8 cellular contexts compared by ENCODE assay signal in the genomic region with DNA sequence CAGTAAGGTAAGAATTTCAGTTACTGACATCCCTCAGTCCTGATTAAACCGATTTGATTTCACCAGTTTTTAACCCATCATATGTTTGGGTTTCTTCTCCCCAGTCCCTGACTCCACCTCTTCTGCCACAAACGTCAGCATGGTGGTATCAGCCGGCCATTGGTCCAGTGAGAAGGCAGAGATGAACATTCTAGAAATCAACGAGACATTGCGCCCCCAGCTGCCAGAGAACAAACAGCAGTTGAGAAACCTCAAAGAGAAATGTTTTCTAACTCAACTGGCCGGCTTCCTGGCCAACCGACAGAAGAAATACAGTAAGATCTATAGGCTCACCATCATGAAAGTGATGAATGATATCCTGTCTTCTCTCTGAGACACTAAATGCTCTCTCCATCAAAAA.
DNase-seq lines count a peak whose midpoint lies in the region; ATAC-seq and TF ChIP-seq lines count a peak whose summit lies in the region.
"Not testable (repeated sequence)": the region's sequence is repeated elsewhere in the genome, so short reads cannot be mapped to it uniquely, and the experiment has no call there.

No MANE protein-coding gene starts in this region.

- not testable (repeated sequence) for H3K36me3 ChIP-seq in mammary epithelial cell (ENCODE audit: insufficient read depth, low read length); left lung; aorta (ENCODE audit: control insufficient read depth in 1 of 2, insufficient read depth in 2 of 2, low read length in 1 of 2)

- DNase-seq in ELF-1 (ENCODE audit: low read depth, low spot score) (peak; percentile 1), NAMALWA (ENCODE audit: low spot score) (peak; percentile 7), mammary epithelial cell (peak; percentile 0), fibroblast of pulmonary artery (ENCODE audit: low read depth) (peak; percentile 10), left lung (peak; percentile 22 to 29), aorta (peak; percentile 47 to 48)
- peak; percentile 38 for DNase-seq in activated CD4-positive, alpha-beta T cell treated with anti-CD3 and anti-CD28 coated beads for 36 hours
- DNase-seq in activated effector memory CD4-positive, alpha-beta T cell treated with anti-CD3 and anti-CD28 coated beads, Interleukin-2, amount 50 U/mL, for 16 hours: peak; percentile 56

- TF ChIP-seq CTCF in mammary epithelial cell (conservative IDR thresholded peaks at IDR 0.05 in 1 of 2, IDR thresholded peaks at IDR 0.05 in 1 of 2; ENCODE audit: extremely low read depth in 1 of 2, insufficient read depth in 1 of 2, low read depth in 1 of 2, low read length in 2 of 2) (peak in 1 of 2 donors; percentile 14), fibroblast of pulmonary artery (IDR thresholded peaks at IDR 0.05; ENCODE audit: low read length, missing control alignments) (peak; percentile 1)
- not testable (repeated sequence) for TF ChIP-seq CTCF in left lung (IDR thresholded peaks at IDR 0.05)

- not testable (repeated sequence) for H3K4me1 Mint-ChIP-seq in activated CD4-positive, alpha-beta T cell treated with anti-CD3 and anti-CD28 coated beads for 36 hours

- not testable (repeated sequence) for H3K79me2 ChIP-seq in mammary epithelial cell (ENCODE audit: insufficient read depth, low read length)

- H3K27me3 ChIP-seq in mammary epithelial cell (ENCODE audit: insufficient read depth, low read length); left lung; aorta (ENCODE audit: control insufficient read depth in 1 of 2, insufficient read depth in 2 of 2, low read length in 1 of 2): not testable (repeated sequence)

- H3K27ac Mint-ChIP-seq in activated CD4-positive, alpha-beta T cell treated with anti-CD3 and anti-CD28 coated beads for 36 hours: not testable (repeated sequence)

- H3K27me3 Mint-ChIP-seq in activated CD4-positive, alpha-beta T cell treated with anti-CD3 and anti-CD28 coated beads for 36 hours: not testable (repeated sequence)

- H3K4me3 ChIP-seq in mammary epithelial cell (replicated peaks in 1 of 3; ENCODE audit: insufficient read depth in 1 of 3, low read depth in 2 of 3, low read length in 3 of 3); fibroblast of pulmonary artery (replicated peaks; ENCODE audit: low read depth, low read length); left lung; aorta (ENCODE audit: low read length in 2 of 2): not testable (repeated sequence)

- H3K36me3 Mint-ChIP-seq in activated CD4-positive, alpha-beta T cell treated with anti-CD3 and anti-CD28 coated beads for 36 hours (ENCODE audit: low read depth): not testable (repeated sequence)

- not testable (repeated sequence) for H3K9ac ChIP-seq in mammary epithelial cell (ENCODE audit: insufficient read depth, low read length)

- POLR2A ChIA-PET in activated CD4-positive, alpha-beta T cell treated with anti-CD3 and anti-CD28 coated beads for 36 hours (lab: Charles Lee): not testable (repeated sequence)

- not testable (repeated sequence) for H3K27ac ChIP-seq in mammary epithelial cell (ENCODE audit: insufficient read depth, low read depth, low read length); left lung; aorta (ENCODE audit: low read depth in 1 of 2, low read length in 2 of 2)

- CTCF ChIA-PET in activated CD4-positive, alpha-beta T cell treated with anti-CD3 and anti-CD28 coated beads for 36 hours (lab: Charles Lee); mammary epithelial cell (lab: Charles Lee; ENCODE audit: low non-redundant PET): not testable (repeated sequence)

- ATAC-seq in activated CD4-positive, alpha-beta T cell treated with anti-CD3 and anti-CD28 coated beads for 36 hours; left lung; aorta (ENCODE audit: low FRiP score): not testable (repeated sequence)

- not testable (repeated sequence) for H3K4me1 ChIP-seq in mammary epithelial cell (ENCODE audit: insufficient read depth, low read length); left lung; aorta (ENCODE audit: control insufficient read depth in 1 of 2, insufficient read depth in 2 of 2, low read length in 2 of 2)

- BruUV-seq in mammary epithelial cell (replicated peaks; lab: Mats Ljungman, UMichigan): not testable (repeated sequence)

- H3K9me3 ChIP-seq in mammary epithelial cell (replicated peaks; ENCODE audit: insufficient read depth, low read length); left lung; aorta (ENCODE audit: control insufficient read depth, low read length): not testable (repeated sequence)

- H2AFZ ChIP-seq in mammary epithelial cell (ENCODE audit: low read depth, low read length): not testable (repeated sequence)

- H3K9me3 Mint-ChIP-seq in activated CD4-positive, alpha-beta T cell treated with anti-CD3 and anti-CD28 coated beads for 36 hours (ENCODE audit: low read depth): not testable (repeated sequence)

- H4K20me1 ChIP-seq in mammary epithelial cell (ENCODE audit: insufficient read depth, low read length): not testable (repeated sequence)

- WGBS in mammary epithelial cell (ENCODE audit: low coverage, missing lambda C conversion rate): 69% methylated on average over 7 of the region's 7 CpGs
- 41 to 49% methylated on average over 7 of the region's 7 CpGs for WGBS in aorta, 2 donors

- H3K4me3 Mint-ChIP-seq in activated CD4-positive, alpha-beta T cell treated with anti-CD3 and anti-CD28 coated beads for 36 hours: not testable (repeated sequence)

- in situ Hi-C loops in mammary epithelial cell (cut with MboI; ENCODE audit: low sequenced_read_pairs in 2 of 2): not testable (repeated sequence)

- dilution Hi-C loops in mammary epithelial cell (cut with HindIII; ENCODE audit: low sequenced_read_pairs): not testable (repeated sequence)

- intact Hi-C loops in activated CD4-positive, alpha-beta T cell treated with anti-CD3 and anti-CD28 coated beads for 36 hours (cut with DNase I, micrococcal nuclease); mammary epithelial cell (cut with micrococcal nuclease); left lung (cut with DNase I); aorta (cut with DNase I): not testable (repeated sequence)

- H3K4me2 ChIP-seq in mammary epithelial cell (ENCODE audit: insufficient read depth, low read depth, low read length): not testable (repeated sequence)

Comparison
In these comparisons a context has a peak if more than half of its experiments do, and no peak if none do; other contexts are left out.
1. DNase-seq: peak in every context shown above with its lines; median percentile 56 in activated effector memory CD4-positive, alpha-beta T cell treated with anti-CD3 and anti-CD28 coated beads, Interleukin-2, amount 50 U/mL, for 16 hours; 48 in aorta; 38 in activated CD4-positive, alpha-beta T cell treated with anti-CD3 and anti-CD28 coated beads for 36 hours; 26 in left lung; 10 in fibroblast of pulmonary artery; 7 in NAMALWA; 1 in ELF-1; 0 in mammary epithelial cell.